Comparison of ENCODE assay signal across 8 cellular contexts in genomic region chr13:99086149-99086868, GRCh38.
DNase-seq lines count a peak whose midpoint lies in the region; ATAC-seq, FAIRE-seq and TF ChIP-seq lines count a peak whose summit lies in the region.

No MANE protein-coding gene starts in this region.

- 1% methylated on average over 28 to 121 of the region's 121 CpGs for WGBS in pancreas, 2 donors

- intact Hi-C loops in activated naive CD4-positive, alpha-beta T cell treated with anti-CD3 and anti-CD28 coated beads for 36 hours (cut with micrococcal nuclease), result loop anchor here (2.0 to 10.0 kb wide), 7 partner anchors 92 to 1652 kb away; partner anchors contain the start of genes GPR18 and RAP2A
- intact Hi-C loops in pancreas (cut with DNase I) (no loop called here), upper lobe of right lung (cut with DNase I) (no loop called here)

- H3K4me3 Mint-ChIP-seq in activated naive CD4-positive, alpha-beta T cell treated with anti-CD3 and anti-CD28 coated beads for 36 hours, result peak overlapping the region; percentile 82
- H3K4me3 Mint-ChIP-seq in glutamatergic neuron (ENCODE audit: unreplicated experiment), result no peak overlapping the region

- H3K27ac ChIP-seq in pancreas (peak overlapping the region; percentile 91 to 97 (median 94)), upper lobe of right lung (peak overlapping the region; percentile 96)

- H3K9me3 Mint-ChIP-seq in activated naive CD4-positive, alpha-beta T cell treated with anti-CD3 and anti-CD28 coated beads for 36 hours, result no peaks in the 10 kb centered on the region
- peaks cover 7% of the 10 kb centered on the region for H3K9me3 Mint-ChIP-seq in glutamatergic neuron (ENCODE audit: unreplicated experiment)

- H3K4me3 ChIP-seq in pancreas, result peak overlapping the region; percentile 67 to 87 (median 73)
- peak overlapping the region; percentile 90 for H3K4me3 ChIP-seq in upper lobe of right lung

- H3K4me1 Mint-ChIP-seq in activated naive CD4-positive, alpha-beta T cell treated with anti-CD3 and anti-CD28 coated beads for 36 hours (ENCODE audit: low read depth), result peaks cover 30% of the 10 kb centered on the region
- H3K4me1 Mint-ChIP-seq in glutamatergic neuron (ENCODE audit: low read depth, unreplicated experiment), result peaks cover 5% of the 10 kb centered on the region

- H3K27ac Mint-ChIP-seq in activated naive CD4-positive, alpha-beta T cell treated with anti-CD3 and anti-CD28 coated beads for 36 hours, result no peak overlapping the region
- no peak overlapping the region for H3K27ac Mint-ChIP-seq in glutamatergic neuron (ENCODE audit: unreplicated experiment)

- peak; percentile 31 for DNase-seq in Ammon's horn (ENCODE audit: low spot score)
- peak; percentile 48 for DNase-seq in RPMI7951 (ENCODE audit: low read depth)
- DNase-seq in activated naive CD4-positive, alpha-beta T cell treated with anti-CD3 and anti-CD28 coated beads for 36 hours, result peak; percentile 80
- peak; percentile 68 for DNase-seq in glutamatergic neuron
- DNase-seq in pancreas, result peak; percentile 44 to 89 (median 73)
- peak; percentile 83 for DNase-seq in upper lobe of right lung

- no peak for FAIRE-seq in pancreas (lab: Jason Lieb, UNC)

- CTCF ChIA-PET in activated naive CD4-positive, alpha-beta T cell treated with anti-CD3 and anti-CD28 coated beads for 36 hours (lab: Charles Lee), result interaction anchor here (0.5 to 1.0 kb wide), 7 partner anchors 34 to 561 kb away, joined by 3 to 5 read pairs (median 4); no protein-coding TSS in a partner anchor

- no peaks in the 10 kb centered on the region for H3K27me3 Mint-ChIP-seq in activated naive CD4-positive, alpha-beta T cell treated with anti-CD3 and anti-CD28 coated beads for 36 hours (ENCODE audit: low read depth)
- peaks cover 15% of the 10 kb centered on the region for H3K27me3 Mint-ChIP-seq in glutamatergic neuron (ENCODE audit: unreplicated experiment)

- H3K36me3 ChIP-seq in pancreas (no peaks in the 10 kb centered on the region), upper lobe of right lung (no peaks in the 10 kb centered on the region)

- H3K9me3 ChIP-seq in pancreas (no peaks in the 10 kb centered on the region), upper lobe of right lung (no peaks in the 10 kb centered on the region)

- peak; percentile 45 for ATAC-seq in GM19035 (IDR thresholded peaks at IDR 0.05; ENCODE audit: unreplicated experiment)
- peak; percentile 40 for ATAC-seq in HG03196 (IDR thresholded peaks at IDR 0.05; ENCODE audit: unreplicated experiment)
- ATAC-seq in pancreas, result peak; percentile 40 to 68 (median 45)
- ATAC-seq in upper lobe of right lung, result peak; percentile 73

- TF ChIP-seq CTCF in glutamatergic neuron (IDR thresholded peaks at IDR 0.05; ENCODE audit: partially characterized antibody, unreplicated experiment) (no peak), pancreas (IDR thresholded peaks at IDR 0.05) (no peak), upper lobe of right lung (IDR thresholded peaks at IDR 0.05) (no peak)

- H3K4me1 ChIP-seq in pancreas, result peaks cover 0 to 10% (median 0%) of the 10 kb centered on the region in 3 donors
- H3K4me1 ChIP-seq in upper lobe of right lung, result peaks cover 9% of the 10 kb centered on the region

- no peaks in the 10 kb centered on the region for H3K36me3 Mint-ChIP-seq in activated naive CD4-positive, alpha-beta T cell treated with anti-CD3 and anti-CD28 coated beads for 36 hours (ENCODE audit: low read depth)
- no peaks in the 10 kb centered on the region for H3K36me3 Mint-ChIP-seq in glutamatergic neuron (ENCODE audit: unreplicated experiment)

- H3K27me3 ChIP-seq in pancreas (no peaks in the 10 kb centered on the region), upper lobe of right lung (no peaks in the 10 kb centered on the region)

Comparison
In these comparisons a context has a peak if more than half of its experiments do, and no peak if none do; other contexts are left out.
1. Peak in every context shown above with its lines: DNase-seq, ATAC-seq, H3K4me3 ChIP-seq and H3K27ac ChIP-seq.
2. DNase-seq: peak in every context shown above with its lines; median percentile 83 in upper lobe of right lung; 80 in activated naive CD4-positive, alpha-beta T cell treated with anti-CD3 and anti-CD28 coated beads for 36 hours; 73 in pancreas; 68 in glutamatergic neuron; 48 in RPMI7951; 31 in Ammon's horn.